1 cellular context compared by ENCODE assay signal in genomic region chr9:35868972-35869371, GRCh38.
TF ChIP-seq lines count a peak whose summit lies in the region.

No MANE protein-coding gene starts in this region.

TF ChIP-seq in HepG2, 621 proteins besides CTCF, POLR2A, EP300 and RAD21:
- TF ChIP-seq ZNF292 (CRISPR knock-in tag; IDR thresholded peaks at IDR 0.05; ENCODE audit: borderline replicate concordance, low read depth) (no peak), ZNF276 (CRISPR knock-in tag; IDR thresholded peaks at IDR 0.05; ENCODE audit: low read depth) (no peak), CEBPB (IDR thresholded peaks at IDR 0.05; ENCODE audit: borderline replicate concordance, low read depth, low read length) (peak; percentile 43; the same call in 1 of the 2 replicates), ZSCAN9 (CRISPR knock-in tag; IDR thresholded peaks at IDR 0.05; ENCODE audit: borderline replicate concordance) (no peak), EHMT2 (IDR thresholded peaks at IDR 0.05; ENCODE audit: borderline replicate concordance, low read depth, low read length) (no peak)
